10 cellular contexts compared by ENCODE assay signal in the genomic region with DNA sequence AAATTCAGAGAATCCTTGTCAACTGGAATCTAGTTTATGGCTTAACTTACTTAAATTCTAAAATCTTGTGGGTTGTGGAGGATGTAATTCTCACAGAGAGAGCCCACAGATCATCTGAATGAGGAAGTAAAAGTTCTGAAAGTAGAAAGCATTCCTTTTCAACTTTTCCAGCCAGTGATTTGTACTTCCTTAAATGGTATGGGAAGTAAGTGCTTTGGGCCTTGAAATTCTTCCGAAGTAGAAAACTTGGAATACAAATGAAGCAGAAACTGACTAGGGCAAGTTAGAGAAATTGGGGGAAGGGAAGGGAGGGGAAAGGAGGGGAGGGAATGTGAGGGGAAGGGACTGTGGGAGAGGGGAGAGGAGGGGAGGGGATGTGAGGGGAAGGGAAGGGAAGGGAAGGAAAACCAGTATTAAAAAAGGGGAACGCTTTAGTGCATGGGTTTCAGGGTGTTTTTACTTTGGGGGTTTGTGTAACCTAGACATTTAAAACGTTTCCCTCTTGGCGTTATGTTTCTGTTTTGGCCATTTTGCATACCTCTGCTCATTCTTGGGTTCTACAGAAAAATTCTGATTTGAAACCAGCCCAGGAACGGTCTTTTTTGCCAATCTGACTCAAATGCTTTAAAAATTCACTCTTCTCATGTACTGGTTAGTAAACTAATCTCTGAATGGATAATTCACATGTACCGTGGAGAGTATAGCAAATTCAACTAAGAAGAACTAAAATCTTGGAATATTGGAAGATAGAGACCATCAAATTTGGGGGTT. TPM values are rescaled to one million over a fixed set of nuclear protein-coding genes. Genes with fewer than 3 reads are reported as not detected.
DNase-seq lines count a peak whose midpoint lies in the region; ATAC-seq and TF ChIP-seq lines count a peak whose summit lies in the region.
"Had no signal": no experiment of that assay in that cellular context is flagged by ENCODE, and none has a peak within 500 bp of the region (broad histone marks: within the 10 kb centered on the region; RNA-seq: fewer than 3 reads in every experiment).

No MANE protein-coding gene starts in this region.

- DNase-seq in Kasumi-1 (lab: John Stamatoyannopoulos, UW) (peak; percentile 64 to 71), medulla oblongata (ENCODE audit: extremely low spot score) (peak; percentile 57), thoracic aorta (ENCODE audit: low spot score) (no peak), GM20000 (ENCODE audit: low spot score) (no peak), NCI-H69 (lab: John Stamatoyannopoulos, UW) (no peak)
- DNase-seq: activated T-cell treated with anti-CD3 and anti-CD28 coated beads, Interleukin-2, amount 50 U/mL, for 48 hours; NCI-H1436 had no signal

- TF ChIP-seq CTCF in brain (conservative IDR thresholded peaks at IDR 0.05), result no peak
- no peak for TF ChIP-seq CTCF in thoracic aorta (IDR thresholded peaks at IDR 0.05)
- TF ChIP-seq CTCF in GM20000 (IDR thresholded peaks at IDR 0.05; ENCODE audit: extremely low read depth, missing control alignments), result no peak

- H3K36me3 ChIP-seq in thoracic aorta, result peaks cover 4% of the 10 kb centered on the region

- no peaks in the 10 kb centered on the region for H3K9me3 ChIP-seq in thoracic aorta

- no peaks in the 10 kb centered on the region for H3K27me3 Mint-ChIP-seq in brain

- H3K9me3 Mint-ChIP-seq in brain, result no peaks in the 10 kb centered on the region

- peaks cover 40% of the 10 kb centered on the region for H3K36me3 Mint-ChIP-seq in brain

- peaks cover 24 to 56% of the 10 kb centered on the region in 2 donors for H3K4me1 ChIP-seq in thoracic aorta (ENCODE audit: control insufficient read depth in 1 of 2, low read depth in 2 of 2)

- peak overlapping the region in 3 of 5 experiments; percentile 56 to 78 (median 58) for H3K27ac Mint-ChIP-seq in brain

- peak overlapping the region; percentile 84 to 91 for H3K27ac ChIP-seq in thoracic aorta

- ATAC-seq in thoracic aorta (ENCODE audit: insufficient number of reproducible peaks, low FRiP score, low read depth), result no peak
- ATAC-seq in HG03432 (IDR thresholded peaks at IDR 0.05; ENCODE audit: unreplicated experiment), result no peak
- no peak for ATAC-seq in GM21529 (IDR thresholded peaks at IDR 0.05; ENCODE audit: unreplicated experiment)

- H3K4me3 Mint-ChIP-seq in brain, result no peak overlapping the region

- no peaks in the 10 kb centered on the region for H3K27me3 ChIP-seq in thoracic aorta (replicated peaks; ENCODE audit: insufficient read depth)

- peak overlapping the region; percentile 54 for H3K4me3 ChIP-seq in thoracic aorta

- H3K4me1 Mint-ChIP-seq in brain, result peaks cover 13% of the 10 kb centered on the region

RNA-seq across cellular contexts. Expression of gene SNTB2, which starts 15.5 kb away (rescaled TPM):
- 3.4 TPM for polyA plus RNA-seq in brain (ENCODE audit: insufficient read depth, low read depth, low replicate concordance)
- total RNA-seq in thoracic aorta, result 10 to 100 TPM; 39.4 to 65.5 TPM

RNA-seq across cellular contexts. Expression of gene UTP4, which starts 39.1 kb away (rescaled TPM):
- polyA plus RNA-seq in brain (ENCODE audit: insufficient read depth, low read depth, low replicate concordance), result 36.3 TPM
- total RNA-seq in thoracic aorta, result 10 to 100 TPM; 44.5 to 59.7 TPM

RNA-seq across cellular contexts. Expression of gene CHTF8, which starts 39.1 kb away (rescaled TPM):
- polyA plus RNA-seq in brain (ENCODE audit: insufficient read depth, low read depth, low replicate concordance), result 151 TPM
- total RNA-seq in thoracic aorta, result 10 to 100 TPM; 63.7 to 99.5 TPM

Comparison
In these comparisons a context has a peak if more than half of its experiments do, and no peak if none do; other contexts are left out.
1. DNase-seq: peak in Kasumi-1 (2 of 2) and medulla oblongata (single experiment); none in thoracic aorta (single experiment), GM20000 (single experiment) and NCI-H69 (single experiment).